Comparison of ENCODE assay signal across 2 cellular contexts in the genomic region with DNA sequence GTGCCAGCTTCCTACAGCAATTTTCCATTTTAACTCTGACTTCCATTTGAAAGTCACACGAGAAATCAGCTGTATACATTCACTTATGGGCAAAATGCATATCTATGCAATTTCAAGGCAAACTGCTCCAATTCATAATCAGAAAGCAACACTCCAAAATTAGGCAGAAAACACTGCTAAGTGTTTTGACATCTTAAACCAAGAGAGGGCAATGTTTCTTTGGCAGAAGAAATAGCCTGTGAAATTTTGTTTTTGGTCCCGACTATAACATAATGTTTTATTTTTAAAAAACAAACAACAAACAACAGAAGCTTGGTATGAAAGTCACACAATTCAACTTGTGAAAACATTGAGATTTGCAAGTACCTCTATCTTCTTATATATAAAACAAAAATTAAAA.
TF ChIP-seq lines count a peak whose summit lies in the region.

No MANE protein-coding gene starts in this region.

TF ChIP-seq in IMR-90, 13 proteins besides CTCF, POLR2A, EP300 and RAD21:
- no peak for TF ChIP-seq MXI1 (IDR thresholded peaks at IDR 0.05; ENCODE audit: borderline replicate concordance, low read depth, low read length)
- TF ChIP-seq BHLHE40 (IDR thresholded peaks at IDR 0.05; ENCODE audit: low read depth, low read length): no peak
- TF ChIP-seq MAZ (IDR thresholded peaks at IDR 0.05; ENCODE audit: borderline replicate concordance, low read depth, low read length): no peak
- no peak for TF ChIP-seq CHD1 (IDR thresholded peaks at IDR 0.05; ENCODE audit: low read depth, low read length)
- no peak for TF ChIP-seq FOS (IDR thresholded peaks at IDR 0.05; ENCODE audit: low read depth, low read length)
- TF ChIP-seq SMC3 (IDR thresholded peaks at IDR 0.05; ENCODE audit: low read depth, low read length): peak; percentile 33

TF ChIP-seq in K562, 482 proteins besides CTCF, POLR2A, EP300 and RAD21:
- TF ChIP-seq MECOM (CRISPR knock-in tag; IDR thresholded peaks at IDR 0.05) (no peak), BRD4 (IDR thresholded peaks at IDR 0.05) (no peak)
